13 cellular contexts compared by ENCODE assay signal in genomic region chr3:193982258-193982659, GRCh38.
DNase-seq lines count a peak whose midpoint lies in the region; ATAC-seq, FAIRE-seq and TF ChIP-seq lines count a peak whose summit lies in the region.
"Had no signal": no experiment of that assay in that cellular context is flagged by ENCODE, and none has a peak within 500 bp of the region (broad histone marks: within the 10 kb centered on the region; RNA-seq: fewer than 3 reads in every experiment).

No MANE protein-coding gene starts in this region.

- dilution Hi-C loops in keratinocyte (cut with MboI; ENCODE audit: extremely low pct_ligation_motif_present, low sequenced_read_pairs): no loop called here

- no peak overlapping the region for H3K4me2 ChIP-seq in keratinocyte (ENCODE audit: control insufficient read depth, extremely low read depth, insufficient read depth, low read depth, low read length)

- peaks cover 36% of the 10 kb centered on the region for H3K27me3 Mint-ChIP-seq in WTC11 (ENCODE audit: low read depth)

- no peak overlapping the region for H2AFZ ChIP-seq in keratinocyte (ENCODE audit: control insufficient read depth, low read length)

- no peaks in the 10 kb centered on the region for H3K79me2 ChIP-seq in keratinocyte (ENCODE audit: control insufficient read depth, insufficient read depth, low read length)

- FAIRE-seq in keratinocyte (lab: Jason Lieb, UNC): peak; percentile 57

- no peak overlapping the region for H3K4me3 ChIP-seq in keratinocyte (ENCODE audit: control insufficient read depth in 2 of 3, extremely low read depth in 1 of 3, insufficient read depth in 2 of 3, low read depth in 1 of 3, low read length in 3 of 3)

- TF ChIP-seq CTCF in keratinocyte (optimal IDR thresholded peaks at IDR 0.05 in 1 of 3, IDR thresholded peaks at IDR 0.05 in 1 of 3, conservative IDR thresholded peaks at IDR 0.05 in 1 of 3; ENCODE audit: extremely low read depth in 1 of 3, insufficient read depth in 2 of 3, low read length in 3 of 3) (no peak), WTC11 (IDR thresholded peaks at IDR 0.05) (no peak)

- 0 out of 2 replicates have a peak, but pooled peaks cover 11% of the 10 kb centered on the region for H3K4me1 Mint-ChIP-seq in WTC11
- H3K4me1 Mint-ChIP-seq: activated B cell treated with CpG ODN at 0.5 μM for 24 hours; activated naive CD8-positive, alpha-beta T cell treated with anti-CD3 and anti-CD28 coated beads, Interleukin-2, amount 10 ng/mL, durations not matched to agents 7 days and 5 days had no signal

- H3K4me1 ChIP-seq in keratinocyte (ENCODE audit: control insufficient read depth, extremely low read depth, insufficient read depth, low read length): peaks cover 28% of the 10 kb centered on the region

- H3K9ac ChIP-seq in keratinocyte (ENCODE audit: control insufficient read depth, extremely low read depth, insufficient read depth, low read length): no peak overlapping the region

- POLR2A ChIA-PET in WTC11 (lab: Charles Lee): no interaction called here

- no peaks in the 10 kb centered on the region for H4K20me1 ChIP-seq in keratinocyte (ENCODE audit: control insufficient read depth, extremely low read depth, insufficient read depth, low read length)

- H3K27me3 ChIP-seq in keratinocyte (ENCODE audit: control insufficient read depth, extremely low read depth, insufficient read depth, low read length): no peaks in the 10 kb centered on the region

- peak; percentile 27 for DNase-seq in LHCN-M2 (ENCODE audit: low read depth)
- peak; percentile 4 for DNase-seq in cerebellum (ENCODE audit: low spot score)
- peak; percentile 25 for DNase-seq in keratinocyte (ENCODE audit: low read depth, low spot score)
- DNase-seq in stromal cell of bone marrow (ENCODE audit: low read depth): peak; percentile 67
- no peak for DNase-seq in WTC11 (ENCODE audit: low spot score)
- no peak for DNase-seq in ACHN
- no peak for DNase-seq in MV-4-11 (lab: John Stamatoyannopoulos, UW)
- DNase-seq: activated B cell treated with CpG ODN at 0.5 μM for 24 hours; activated naive CD8-positive, alpha-beta T cell treated with anti-CD3 and anti-CD28 coated beads, Interleukin-2, amount 10 ng/mL, durations not matched to agents 7 days and 5 days; DMS53; glutamatergic neuron had no signal

- no peaks in the 10 kb centered on the region for H3K9me3 ChIP-seq in keratinocyte (ENCODE audit: control insufficient read depth, low read depth, low read length)
- H3K9me3 ChIP-seq: neutrophil had no signal

- no peak overlapping the region for H3K4me3 Mint-ChIP-seq in WTC11
- H3K4me3 Mint-ChIP-seq: activated B cell treated with CpG ODN at 0.5 μM for 24 hours; activated naive CD8-positive, alpha-beta T cell treated with anti-CD3 and anti-CD28 coated beads, Interleukin-2, amount 10 ng/mL, durations not matched to agents 7 days and 5 days had no signal

- no peak overlapping the region for H3K27ac Mint-ChIP-seq in WTC11
- H3K27ac Mint-ChIP-seq: activated B cell treated with CpG ODN at 0.5 μM for 24 hours; activated naive CD8-positive, alpha-beta T cell treated with anti-CD3 and anti-CD28 coated beads, Interleukin-2, amount 10 ng/mL, durations not matched to agents 7 days and 5 days had no signal

- CTCF ChIA-PET in WTC11 (lab: Charles Lee): no interaction called here

- H3K36me3 ChIP-seq in keratinocyte (ENCODE audit: control insufficient read depth in 2 of 2, extremely low read depth in 1 of 2, insufficient read depth in 2 of 2, low read length in 2 of 2): no peaks in the 10 kb centered on the region
- H3K36me3 ChIP-seq: neutrophil had no signal

- ATAC-seq in WTC11: no peak
- no peak for ATAC-seq in HG02973 (IDR thresholded peaks at IDR 0.05; ENCODE audit: unreplicated experiment)

- H3K9me1 ChIP-seq in keratinocyte (ENCODE audit: control insufficient read depth, extremely low read depth, insufficient read depth, low read length): no peaks in the 10 kb centered on the region

- no peak overlapping the region for H3K27ac ChIP-seq in keratinocyte (ENCODE audit: control insufficient read depth, insufficient read depth, low read length)
- H3K27ac ChIP-seq: neutrophil had no signal

- in situ Hi-C loops in ACHN (cut with HindIII; ENCODE audit: low pct_ligation_motif_present, low pct_unique_long_range_greater_than_20kb, low sequenced_read_pairs): no loop called here

- H3K36me3 Mint-ChIP-seq in WTC11: no peaks in the 10 kb centered on the region
- H3K36me3 Mint-ChIP-seq: activated naive CD8-positive, alpha-beta T cell treated with anti-CD3 and anti-CD28 coated beads, Interleukin-2, amount 10 ng/mL, durations not matched to agents 7 days and 5 days had no signal

- H3K9me3 Mint-ChIP-seq in WTC11: no peaks in the 10 kb centered on the region
- H3K9me3 Mint-ChIP-seq: activated B cell treated with CpG ODN at 0.5 μM for 24 hours; activated naive CD8-positive, alpha-beta T cell treated with anti-CD3 and anti-CD28 coated beads, Interleukin-2, amount 10 ng/mL, durations not matched to agents 7 days and 5 days had no signal

TF ChIP-seq in WTC11, 78 proteins besides CTCF, POLR2A, EP300 and RAD21 (continues in another document):
- no peak for TF ChIP-seq ZNF532 (CRISPR knock-in tag; IDR thresholded peaks at IDR 0.05; ENCODE audit: borderline replicate concordance)
- TF ChIP-seq CDX4 (CRISPR knock-in tag; IDR thresholded peaks at IDR 0.05; ENCODE audit: borderline replicate concordance): no peak
- no peak for TF ChIP-seq NR1H2 (CRISPR knock-in tag; IDR thresholded peaks at IDR 0.05)
- no peak for TF ChIP-seq ERG (CRISPR knock-in tag; IDR thresholded peaks at IDR 0.05)
- TF ChIP-seq FOXJ3 (CRISPR knock-in tag; IDR thresholded peaks at IDR 0.05; ENCODE audit: borderline replicate concordance): no peak
- TF ChIP-seq, protein P1, sequence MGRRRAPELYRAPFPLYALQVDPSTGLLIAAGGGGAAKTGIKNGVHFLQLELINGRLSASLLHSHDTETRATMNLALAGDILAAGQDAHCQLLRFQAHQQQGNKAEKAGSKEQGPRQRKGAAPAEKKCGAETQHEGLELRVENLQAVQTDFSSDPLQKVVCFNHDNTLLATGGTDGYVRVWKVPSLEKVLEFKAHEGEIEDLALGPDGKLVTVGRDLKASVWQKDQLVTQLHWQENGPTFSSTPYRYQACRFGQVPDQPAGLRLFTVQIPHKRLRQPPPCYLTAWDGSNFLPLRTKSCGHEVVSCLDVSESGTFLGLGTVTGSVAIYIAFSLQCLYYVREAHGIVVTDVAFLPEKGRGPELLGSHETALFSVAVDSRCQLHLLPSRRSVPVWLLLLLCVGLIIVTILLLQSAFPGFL (CRISPR knock-in tag; IDR thresholded peaks at IDR 0.05; ENCODE audit: borderline replicate concordance): no peak

Comparison
In these comparisons a context has a peak if more than half of its experiments do, and no peak if none do; other contexts are left out.
1. DNase-seq: peak in LHCN-M2 (single experiment), cerebellum (single experiment), keratinocyte (single experiment) and stromal cell of bone marrow (single experiment); none in WTC11 (single experiment), ACHN (single experiment) and MV-4-11 (single experiment).